In genomic region chr13:41461527-41462124, GRCh38 we compare ENCODE assay signal across 14 cellular contexts. TPM values are rescaled to one million over a fixed set of nuclear protein-coding genes. Genes with fewer than 3 reads are reported as not detected.
DNase-seq lines count a peak whose midpoint lies in the region; ATAC-seq and TF ChIP-seq lines count a peak whose summit lies in the region.
"Had no signal": no experiment of that assay in that cellular context is flagged by ENCODE, and none has a peak within 500 bp of the region (broad histone marks: within the 10 kb centered on the region; RNA-seq: fewer than 3 reads in every experiment).

No MANE protein-coding gene starts in this region.

- CTCF ChIA-PET in activated CD8-positive, alpha-beta memory T cell treated with anti-CD3 and anti-CD28 coated beads, Interleukin-2, amount 10 ng/mL, durations not matched to agents 7 days and 5 days (lab: Charles Lee), result no interaction called here
- CTCF ChIA-PET in OCI-LY7 (lab: Charles Lee; ENCODE audit: unreplicated experiment), result interaction anchor here (1.0 kb wide), 1 partner anchor 38 kb away, joined by 4 read pairs; no protein-coding TSS in a partner anchor

- no TSS peak for BruUV-seq in OCI-LY7 (replicated peaks; lab: Mats Ljungman, UMichigan)

- H3K4me1 ChIP-seq in OCI-LY7 (ENCODE audit: insufficient read depth, low read length, poor library complexity, severe bottlenecking) (peaks cover 70% of the 10 kb centered on the region), mucosa of descending colon (ENCODE audit: low read depth) (peaks cover 11% of the 10 kb centered on the region)
- H3K4me1 ChIP-seq in effector memory CD4-positive, alpha-beta T cell (ENCODE audit: control insufficient read depth, insufficient read depth, low read length, poor library complexity, severe bottlenecking), result peaks cover 65% of the 10 kb centered on the region

- H3K27ac Mint-ChIP-seq in activated CD8-positive, alpha-beta memory T cell treated with anti-CD3 and anti-CD28 coated beads, Interleukin-2, amount 10 ng/mL, durations not matched to agents 7 days and 5 days, result peak overlapping the region; percentile 89
- peak overlapping the region; percentile 45 for H3K27ac Mint-ChIP-seq in stimulated activated memory B cell treated with anti-CD40 and anti-IgM and Interleukin-4, amounts not matched to agents 10 μg/mL and 1 μg/mL and 100 μg/mL, for 72 hours
- H3K27ac Mint-ChIP-seq: type B pancreatic cell had no signal

- H4K20me1 ChIP-seq in OCI-LY7 (ENCODE audit: insufficient read depth, low read length), result peaks cover 5% of the 10 kb centered on the region; the same call in 1 of the 2 replicates

- no peak for DNase-seq in activated CD8-positive, alpha-beta memory T cell treated with anti-CD3 and anti-CD28 coated beads, Interleukin-2, amount 10 ng/mL, durations not matched to agents 7 days and 5 days
- no peak for DNase-seq in activated CD8-positive, alpha-beta memory T cell treated with anti-CD3 and anti-CD28 coated beads, Interleukin-2, amount 50 U/mL, for 4 hours
- DNase-seq in OCI-LY7 (ENCODE audit: low spot score) (peak; percentile 97), mucosa of descending colon (no peak)
- no peak for DNase-seq in effector memory CD4-positive, alpha-beta T cell
- DNase-seq: DND-41, esophagus squamous epithelium, PC-9, sigmoid colon had no signal

- H2AFZ ChIP-seq in OCI-LY7 (ENCODE audit: low read length), result no peak overlapping the region
- H2AFZ ChIP-seq: PC-9 had no signal

- H3K4me1 Mint-ChIP-seq in activated CD8-positive, alpha-beta memory T cell treated with anti-CD3 and anti-CD28 coated beads, Interleukin-2, amount 10 ng/mL, durations not matched to agents 7 days and 5 days, result peaks cover 81% of the 10 kb centered on the region
- peaks cover 74% of the 10 kb centered on the region for H3K4me1 Mint-ChIP-seq in stimulated activated memory B cell treated with anti-CD40 and anti-IgM and Interleukin-4, amounts not matched to agents 10 μg/mL and 1 μg/mL and 100 μg/mL, for 72 hours

- H3K9me3 ChIP-seq in OCI-LY7 (ENCODE audit: low read length) (no peaks in the 10 kb centered on the region), mucosa of descending colon (no peaks in the 10 kb centered on the region)
- H3K9me3 ChIP-seq in effector memory CD4-positive, alpha-beta T cell (ENCODE audit: control insufficient read depth, low read length), result no peaks in the 10 kb centered on the region
- H3K9me3 ChIP-seq: esophagus squamous epithelium, sigmoid colon had no signal

- TF ChIP-seq CTCF in OCI-LY7 (conservative IDR thresholded peaks at IDR 0.05; ENCODE audit: low read length) (no peak), mucosa of descending colon (IDR thresholded peaks at IDR 0.05) (no peak)

- peak overlapping the region; percentile 94 for H3K4me2 ChIP-seq in OCI-LY7 (ENCODE audit: low read length)
- H3K4me2 ChIP-seq: PC-9 had no signal

- no peaks in the 10 kb centered on the region for H3K9me2 ChIP-seq in OCI-LY7 (ENCODE audit: insufficient read depth, low read length)

- no peak for ATAC-seq in activated CD8-positive, alpha-beta memory T cell treated with anti-CD3 and anti-CD28 coated beads, Interleukin-2, amount 10 ng/mL, durations not matched to agents 7 days and 5 days
- no peak for ATAC-seq in stimulated activated memory B cell treated with anti-CD40 and anti-IgM and Interleukin-4, amounts not matched to agents 10 μg/mL and 1 μg/mL and 100 μg/mL, for 72 hours
- ATAC-seq in mucosa of descending colon, result no peak
- ATAC-seq in GM18861 (IDR thresholded peaks at IDR 0.05; ENCODE audit: unreplicated experiment), result no peak
- ATAC-seq in HG02840 (IDR thresholded peaks at IDR 0.05; ENCODE audit: low FRiP score, unreplicated experiment), result no peak

- peak overlapping the region; percentile 95 for H3K27ac ChIP-seq in OCI-LY7 (ENCODE audit: low read depth, low read length, poor library complexity, severe bottlenecking)
- H3K27ac ChIP-seq in effector memory CD4-positive, alpha-beta T cell (ENCODE audit: insufficient read depth, low read length, poor library complexity, severe bottlenecking), result peak overlapping the region; percentile 91
- H3K27ac ChIP-seq: cardiac muscle cell, PC-9 had no signal

- H3K4me3 Mint-ChIP-seq in activated CD8-positive, alpha-beta memory T cell treated with anti-CD3 and anti-CD28 coated beads, Interleukin-2, amount 10 ng/mL, durations not matched to agents 7 days and 5 days, result no peak overlapping the region
- no peak overlapping the region for H3K4me3 Mint-ChIP-seq in stimulated activated memory B cell treated with anti-CD40 and anti-IgM and Interleukin-4, amounts not matched to agents 10 μg/mL and 1 μg/mL and 100 μg/mL, for 72 hours
- H3K4me3 Mint-ChIP-seq: type B pancreatic cell had no signal

- H3K27me3 ChIP-seq in effector memory CD4-positive, alpha-beta T cell (replicated peaks; ENCODE audit: control insufficient read depth, insufficient read depth, low read length, poor library complexity, severe bottlenecking), result no peaks in the 10 kb centered on the region

- H3K79me2 ChIP-seq in OCI-LY7 (ENCODE audit: insufficient read depth, low read depth, low read length), result peaks cover 88% of the 10 kb centered on the region

- intact Hi-C loops in OCI-LY7 (cut with micrococcal nuclease; ENCODE audit: unreplicated experiment) (loop anchor here (1.0 to 10.0 kb wide), 5 partner anchors 41 to 813 kb away; partner anchors contain the start of genes AKAP11 and WBP4), mucosa of descending colon (cut with DNase I, micrococcal nuclease) (no loop called here)

- H3K36me3 ChIP-seq in OCI-LY7 (ENCODE audit: insufficient read depth, low read length) (peaks cover 81% of the 10 kb centered on the region), mucosa of descending colon (ENCODE audit: low read depth) (no peaks in the 10 kb centered on the region)
- H3K36me3 ChIP-seq in effector memory CD4-positive, alpha-beta T cell (ENCODE audit: control insufficient read depth, insufficient read depth, low read length), result peaks cover 23% of the 10 kb centered on the region
- H3K36me3 ChIP-seq: cardiac muscle cell, sigmoid colon had no signal

- peaks cover 38% of the 10 kb centered on the region for H3K36me3 Mint-ChIP-seq in activated CD8-positive, alpha-beta memory T cell treated with anti-CD3 and anti-CD28 coated beads, Interleukin-2, amount 10 ng/mL, durations not matched to agents 7 days and 5 days
- H3K36me3 Mint-ChIP-seq in stimulated activated memory B cell treated with anti-CD40 and anti-IgM and Interleukin-4, amounts not matched to agents 10 μg/mL and 1 μg/mL and 100 μg/mL, for 72 hours, result peaks cover 23% of the 10 kb centered on the region

- peaks cover 4% of the 10 kb centered on the region for H3K27me3 Mint-ChIP-seq in activated CD8-positive, alpha-beta memory T cell treated with anti-CD3 and anti-CD28 coated beads, Interleukin-2, amount 10 ng/mL, durations not matched to agents 7 days and 5 days
- H3K27me3 Mint-ChIP-seq in stimulated activated memory B cell treated with anti-CD40 and anti-IgM and Interleukin-4, amounts not matched to agents 10 μg/mL and 1 μg/mL and 100 μg/mL, for 72 hours, result peaks cover 19% of the 10 kb centered on the region

- H3K4me3 ChIP-seq in OCI-LY7 (ENCODE audit: low read depth, low read length, poor library complexity, severe bottlenecking), result peak overlapping the region; percentile 85
- peak overlapping the region; percentile 93 for H3K4me3 ChIP-seq in effector memory CD4-positive, alpha-beta T cell (ENCODE audit: insufficient read depth, low read depth, low read length, poor library complexity, severe bottlenecking)
- H3K4me3 ChIP-seq in mucosa of descending colon, result no peak overlapping the region
- H3K4me3 ChIP-seq: cardiac muscle cell, esophagus squamous epithelium, PC-9 had no signal

- POLR2A ChIA-PET in OCI-LY7 (lab: Charles Lee), result interaction anchor here (0.6 to 1.5 kb wide), 5 partner anchors 40 to 474 kb away, joined by 3 to 5 read pairs (median 3); no protein-coding TSS in a partner anchor

- H3K9me3 Mint-ChIP-seq in activated CD8-positive, alpha-beta memory T cell treated with anti-CD3 and anti-CD28 coated beads, Interleukin-2, amount 10 ng/mL, durations not matched to agents 7 days and 5 days (ENCODE audit: low read depth), result no peaks in the 10 kb centered on the region
- H3K9me3 Mint-ChIP-seq in stimulated activated memory B cell treated with anti-CD40 and anti-IgM and Interleukin-4, amounts not matched to agents 10 μg/mL and 1 μg/mL and 100 μg/mL, for 72 hours, result no peaks in the 10 kb centered on the region
- H3K9me3 Mint-ChIP-seq: type B pancreatic cell had no signal

RNA-seq across cellular contexts. Expression of gene RGCC, which starts 4.3 kb away (rescaled TPM):
- 10 to 100 TPM; 25.5 to 34.7 TPM for total RNA-seq in activated CD8-positive, alpha-beta memory T cell treated with anti-CD3 and anti-CD28 coated beads, Interleukin-2, amount 10 ng/mL, durations not matched to agents 7 days and 5 days
- total RNA-seq in OCI-LY7 (2014; rRNA removed; shearing (Covaris generic)), result 219 and 274 TPM in 2 replicates
- 89.5 and 101 TPM in 2 replicates for total RNA-seq in OCI-LY7 (2022)
- 10 to 100 TPM in 1 of 3 donors, 1 to 10 TPM in 2; 2.5 to 14.0 (median 4.7) TPM for total RNA-seq in mucosa of descending colon
- total RNA-seq: cardiac muscle cell had no signal
